Comparison of ENCODE assay signal across 10 cellular contexts in the genomic region with DNA sequence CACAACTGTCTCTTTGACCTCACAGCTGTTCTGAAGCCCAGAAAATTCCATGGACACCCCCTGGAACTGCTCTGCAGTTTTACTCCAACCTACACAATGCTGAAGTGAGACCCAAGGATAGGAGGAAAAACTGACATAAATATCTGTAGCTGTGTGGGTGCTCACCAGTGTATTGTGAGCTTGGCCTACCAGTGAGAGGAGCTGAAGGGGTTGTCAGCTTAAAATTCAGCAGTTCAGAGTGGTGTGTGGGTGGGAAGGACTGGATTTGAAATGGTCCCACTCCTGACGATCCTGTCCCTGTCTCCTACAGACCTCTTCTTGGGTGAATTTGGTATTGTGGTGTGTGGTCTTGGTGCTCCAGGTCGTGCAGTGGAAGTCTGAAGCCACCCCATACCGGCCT. TPM values are rescaled to one million over a fixed set of nuclear protein-coding genes. Genes with fewer than 3 reads are reported as not detected.
DNase-seq lines count a peak whose midpoint lies in the region; ATAC-seq and TF ChIP-seq lines count a peak whose summit lies in the region.
"Had no signal": no experiment of that assay in that cellular context is flagged by ENCODE, and none has a peak within 500 bp of the region (broad histone marks: within the 10 kb centered on the region; RNA-seq: fewer than 3 reads in every experiment).

No MANE protein-coding gene starts in this region.

- no peak for TF ChIP-seq CTCF in DND-41 (IDR thresholded peaks at IDR 0.05; ENCODE audit: borderline replicate concordance, extremely low read depth, low read length, poor library complexity, severe bottlenecking)

- POLR2A ChIA-PET in activated CD4-positive, alpha-beta memory T cell treated with anti-CD3 and anti-CD28 coated beads for 36 hours (lab: Charles Lee) = interaction anchor here (0.8 to 7.7 kb wide), 5 partner anchors 11 to 66 kb away, joined by 3 to 96 read pairs (median 7); a partner anchor contains a TSS

- no peak for ATAC-seq in DND-41 (ENCODE audit: insufficient read depth, low read depth)
- no peak for ATAC-seq in memory B cell (ENCODE audit: low read depth)

- intact Hi-C loops in activated CD4-positive, alpha-beta memory T cell treated with anti-CD3 and anti-CD28 coated beads for 36 hours (cut with micrococcal nuclease) = no loop called here

- H3K27me3 ChIP-seq in BLaER1 = no peaks in the 10 kb centered on the region
- H3K27me3 ChIP-seq in DND-41 (ENCODE audit: insufficient read depth, low read length, poor library complexity) = no peaks in the 10 kb centered on the region

- DNase-seq in DND-41 = no peak
- DNase-seq in activated CD4-positive, alpha-beta memory T cell treated with anti-CD3 and anti-CD28 coated beads for 36 hours = no peak
- no peak for DNase-seq in memory B cell (ENCODE audit: low spot score in 2 of 2)
- DNase-seq in OCI-M2 (lab: John Stamatoyannopoulos, UW; ENCODE audit: unreplicated experiment) = no peak
- DNase-seq in Kasumi-1 (lab: John Stamatoyannopoulos, UW) = no peak
- no peak for DNase-seq in hepatic stellate cell (ENCODE audit: low spot score)
- DNase-seq in activated CD4-positive, CD25-positive, alpha-beta regulatory T cell (lab: John Stamatoyannopoulos, UW) = no peak
- DNase-seq: activated effector memory CD4-positive, alpha-beta T cell treated with Interleukin-2 at 50 U/mL for 16 hours; stimulated activated CD4-positive, alpha-beta T cell treated with anti-CD3 and anti-CD28 coated beads, Interleukin-4, amount 100 ng/mL, for 1 hour had no signal

- H3K9ac ChIP-seq in BLaER1 (no peak overlapping the region), DND-41 (ENCODE audit: low read depth, low read length) (0 out of 2 replicates have a peak overlapping the region, but pooled peaks have one; percentile 83)

- CTCF ChIA-PET in activated CD4-positive, alpha-beta memory T cell treated with anti-CD3 and anti-CD28 coated beads for 36 hours (lab: Charles Lee) = interaction anchor here (0.9 to 4.0 kb wide), 4 partner anchors 36 to 72 kb away, joined by 3 to 39 read pairs (median 4); a partner anchor contains a TSS

- no peak overlapping the region for H2AFZ ChIP-seq in DND-41 (ENCODE audit: low read depth, low read length)

- H3K4me3 Mint-ChIP-seq in activated CD4-positive, alpha-beta memory T cell treated with anti-CD3 and anti-CD28 coated beads for 36 hours = no peak overlapping the region
- H3K4me3 Mint-ChIP-seq in memory B cell = no peak overlapping the region

- peaks cover 45% of the 10 kb centered on the region for H3K4me1 Mint-ChIP-seq in activated CD4-positive, alpha-beta memory T cell treated with anti-CD3 and anti-CD28 coated beads for 36 hours (ENCODE audit: low read depth)
- H3K4me1 Mint-ChIP-seq in memory B cell = peaks cover 37% of the 10 kb centered on the region

- H3K27me3 Mint-ChIP-seq in activated CD4-positive, alpha-beta memory T cell treated with anti-CD3 and anti-CD28 coated beads for 36 hours = no peaks in the 10 kb centered on the region
- H3K27me3 Mint-ChIP-seq in memory B cell = no peaks in the 10 kb centered on the region

- peak overlapping the region; percentile 93 for H3K27ac Mint-ChIP-seq in activated CD4-positive, alpha-beta memory T cell treated with anti-CD3 and anti-CD28 coated beads for 36 hours
- peak overlapping the region; percentile 83 for H3K27ac Mint-ChIP-seq in memory B cell

- H3K27ac ChIP-seq in BLaER1 = no peak overlapping the region
- no peak overlapping the region for H3K27ac ChIP-seq in DND-41 (ENCODE audit: low read length)

- H3K79me2 ChIP-seq in DND-41 (ENCODE audit: insufficient read depth, low read length) = peaks cover 60% of the 10 kb centered on the region

- no peaks in the 10 kb centered on the region for H3K9me3 Mint-ChIP-seq in activated CD4-positive, alpha-beta memory T cell treated with anti-CD3 and anti-CD28 coated beads for 36 hours
- H3K9me3 Mint-ChIP-seq in memory B cell = no peaks in the 10 kb centered on the region

- H3K4me2 ChIP-seq in BLaER1 (peak overlapping the region; percentile 82), DND-41 (ENCODE audit: insufficient read depth, low read length) (peak overlapping the region; percentile 92; the same call in 1 of the 2 replicates)

- H3K36me3 Mint-ChIP-seq in activated CD4-positive, alpha-beta memory T cell treated with anti-CD3 and anti-CD28 coated beads for 36 hours = peaks cover 33% of the 10 kb centered on the region
- peaks cover 9% of the 10 kb centered on the region for H3K36me3 Mint-ChIP-seq in memory B cell

- H4K20me1 ChIP-seq in BLaER1 = peaks cover 30% of the 10 kb centered on the region
- H4K20me1 ChIP-seq in DND-41 (ENCODE audit: insufficient read depth, low read length) = no peaks in the 10 kb centered on the region

- H3K9me3 ChIP-seq in BLaER1 (no peaks in the 10 kb centered on the region), DND-41 (ENCODE audit: insufficient read depth, low read length, severe bottlenecking) (no peaks in the 10 kb centered on the region)

- H3K4me1 ChIP-seq in BLaER1 (peaks cover 51% of the 10 kb centered on the region), DND-41 (ENCODE audit: insufficient read depth, low read length) (peaks cover 61% of the 10 kb centered on the region)

- H3K36me3 ChIP-seq in BLaER1 (peaks cover 54% of the 10 kb centered on the region), DND-41 (ENCODE audit: insufficient read depth, low read length) (peaks cover 66% of the 10 kb centered on the region)

- no peak overlapping the region for H3K4me3 ChIP-seq in BLaER1
- no peak overlapping the region for H3K4me3 ChIP-seq in DND-41 (ENCODE audit: low read depth in 1 of 2, low read length in 2 of 2)

RNA-seq across cellular contexts. Expression of a gene that starts 2.2 kb away (rescaled TPM):
- 10 to 100 TPM in 1 of 2 experiments, 1 to 10 TPM in 1; 9.2 to 10.2 TPM for total RNA-seq in activated CD4-positive, alpha-beta memory T cell treated with anti-CD3 and anti-CD28 coated beads for 36 hours

RNA-seq across cellular contexts. Expression of a gene that starts 2.4 kb away (rescaled TPM):
- 10 to 100 TPM; 25.0 to 25.5 TPM for total RNA-seq in activated CD4-positive, alpha-beta memory T cell treated with anti-CD3 and anti-CD28 coated beads for 36 hours

RNA-seq across cellular contexts. Expression of a gene that starts 15.7 kb away (rescaled TPM):
- total RNA-seq in activated CD4-positive, alpha-beta memory T cell treated with anti-CD3 and anti-CD28 coated beads for 36 hours = 10 to 100 TPM; 70.8 to 83.6 TPM

RNA-seq across cellular contexts. Expression of a gene that starts 18.4 kb away (rescaled TPM):
- total RNA-seq in activated CD4-positive, alpha-beta memory T cell treated with anti-CD3 and anti-CD28 coated beads for 36 hours = 10 to 100 TPM; 11.9 to 12.0 TPM

RNA-seq across cellular contexts. Expression of a gene that starts 28.2 kb away (rescaled TPM):
- total RNA-seq in activated CD4-positive, alpha-beta memory T cell treated with anti-CD3 and anti-CD28 coated beads for 36 hours = 100 to 1,000 TPM; 116 to 124 TPM
